In the genomic region with DNA sequence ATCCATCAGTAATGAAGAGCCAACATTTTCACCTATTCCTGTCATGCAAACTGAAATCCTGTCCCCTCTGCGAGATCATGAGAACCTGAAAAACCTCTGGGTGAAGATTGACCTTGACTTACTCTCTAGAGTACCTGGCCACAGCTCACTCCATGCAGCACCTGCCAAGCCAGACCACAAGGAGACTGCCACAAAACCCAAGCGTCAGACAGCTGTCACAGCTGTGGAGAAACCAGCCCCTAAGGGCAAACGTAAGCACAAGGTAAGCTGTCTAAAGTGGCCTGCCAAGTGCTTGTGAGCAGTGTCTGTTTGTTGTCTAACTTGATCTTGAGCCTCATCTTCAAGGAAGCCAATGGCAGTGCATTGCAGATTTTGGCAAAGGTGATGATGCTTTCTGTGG, we compare ENCODE assay signal across 23 cellular contexts.
"Had no signal": no experiment of that assay in that cellular context is flagged by ENCODE, and none has a peak within 500 bp of the region (broad histone marks: within the 10 kb centered on the region; RNA-seq: fewer than 3 reads in every experiment).

No MANE protein-coding gene starts in this region.

- H3K9me3 ChIP-seq: SJCRH30 had no signal

- H3K27ac ChIP-seq: KMS-11, RWPE1, SJCRH30 had no signal

- H3K9ac ChIP-seq: KMS-11 had no signal

- H3K4me3 ChIP-seq: K562, SJCRH30 had no signal

- H3K36me3 ChIP-seq: SJCRH30 had no signal

- H3K4me1 ChIP-seq: SJCRH30 had no signal

- ATAC-seq: HepG2, K562, Panc1, SK-N-SH treated with all-trans-retinoic acid at 6 μM for 48 hours had no signal

- H3K4me2 ChIP-seq: KMS-11 had no signal

- H3K27me3 ChIP-seq: SJCRH30 had no signal

- DNase-seq: IMR-90, Kasumi-1, MV-4-11, NCI-H1048, NCI-H1105, NCI-H1436 treated with DMSO at 0.1 percent for 48 hours, NCI-H1694, NCI-H187 treated with DMSO at 0.1 percent for 48 hours, NCI-H2029 treated with DMSO at 0.1 percent for 48 hours, NCI-H2171 treated with DMSO at 0.1 percent for 48 hours, NCI-H345, NCI-H446 treated with DMSO at 0.1 percent for 48 hours, NCI-H510A treated with DMSO at 0.1 percent for 48 hours, NCI-H526, NCI-H748 treated with DMSO at 0.1 percent for 48 hours, SHP77 treated with DMSO at 0.1 percent for 48 hours, SJCRH30 had no signal
